In genomic region chr11:35583126-35583525, GRCh38 we compare ENCODE assay signal across 21 cellular contexts. TPM values are rescaled to one million over a fixed set of nuclear protein-coding genes. Genes with fewer than 3 reads are reported as not detected.
A peak's percentile ranks its signal among the peaks of the same experiment; 100 is the strongest.
DNase-seq lines count a peak whose midpoint lies in the region; FAIRE-seq and TF ChIP-seq lines count a peak whose summit lies in the region.
"Had no signal": no experiment of that assay in that cellular context is flagged by ENCODE, and none has a peak within 500 bp of the region (broad histone marks: within the 10 kb centered on the region; RNA-seq: fewer than 3 reads in every experiment).

No MANE protein-coding gene starts in this region.

- H4K20me1 ChIP-seq in keratinocyte (ENCODE audit: control insufficient read depth, extremely low read depth, insufficient read depth, low read length), result no peaks in the 10 kb centered on the region

- no peaks in the 10 kb centered on the region for H3K27me3 ChIP-seq in MG63
- H3K27me3 ChIP-seq in keratinocyte (ENCODE audit: control insufficient read depth, extremely low read depth, insufficient read depth, low read length), result no peaks in the 10 kb centered on the region
- H3K27me3 ChIP-seq: hepatocyte, right atrium auricular region had no signal

- TF ChIP-seq CTCF in AG10803 (conservative IDR thresholded peaks at IDR 0.05; ENCODE audit: low read length) (no peak), chondrocyte (IDR thresholded peaks at IDR 0.05) (no peak), keratinocyte (optimal IDR thresholded peaks at IDR 0.05 in 1 of 3, IDR thresholded peaks at IDR 0.05 in 1 of 3, conservative IDR thresholded peaks at IDR 0.05 in 1 of 3; ENCODE audit: extremely low read depth in 1 of 3, insufficient read depth in 2 of 3, low read length in 3 of 3) (no peak)

- no peak overlapping the region for H2AFZ ChIP-seq in keratinocyte (ENCODE audit: control insufficient read depth, low read length)
- H2AFZ ChIP-seq: hepatocyte had no signal

- H3K36me3 Mint-ChIP-seq in chondrocyte (ENCODE audit: low read depth), result no peaks in the 10 kb centered on the region
- H3K36me3 Mint-ChIP-seq: activated naive CD8-positive, alpha-beta T cell; stimulated activated memory B cell treated with anti-CD40 and anti-IgM and Interleukin-4, amounts not matched to agents 10 μg/mL and 1 μg/mL and 100 μg/mL, for 72 hours had no signal

- H3K4me1 ChIP-seq in keratinocyte (ENCODE audit: control insufficient read depth, extremely low read depth, insufficient read depth, low read length), result peaks cover 52% of the 10 kb centered on the region
- H3K4me1 ChIP-seq: right atrium auricular region had no signal

- H3K9ac ChIP-seq in keratinocyte (ENCODE audit: control insufficient read depth, extremely low read depth, insufficient read depth, low read length), result no peak overlapping the region

- peak; percentile 46 for FAIRE-seq in keratinocyte (lab: Jason Lieb, UNC)
- FAIRE-seq: bronchial epithelial cell, RCC 7860 had no signal

- H3K4me3 ChIP-seq in AG10803 (ENCODE audit: low read length) (no peak overlapping the region), MG63 (no peak overlapping the region), keratinocyte (ENCODE audit: control insufficient read depth in 2 of 3, extremely low read depth in 1 of 3, insufficient read depth in 2 of 3, low read depth in 1 of 3, low read length in 3 of 3) (no peak overlapping the region)
- H3K4me3 ChIP-seq: dorsolateral prefrontal cortex, hepatocyte, right atrium auricular region had no signal

- no peaks in the 10 kb centered on the region for H3K36me3 ChIP-seq in MG63
- no peaks in the 10 kb centered on the region for H3K36me3 ChIP-seq in keratinocyte (ENCODE audit: control insufficient read depth in 2 of 2, extremely low read depth in 1 of 2, insufficient read depth in 2 of 2, low read length in 2 of 2)
- H3K36me3 ChIP-seq: right atrium auricular region had no signal

- H3K9me1 ChIP-seq in keratinocyte (ENCODE audit: control insufficient read depth, extremely low read depth, insufficient read depth, low read length), result no peaks in the 10 kb centered on the region

- DNase-seq in AG10803 (ENCODE audit: low read depth), result peak; percentile 79
- peak; percentile 75 for DNase-seq in MG63
- DNase-seq in chondrocyte (ENCODE audit: low spot score), result no peak
- DNase-seq in keratinocyte (ENCODE audit: low read depth, low spot score), result no peak
- DNase-seq in NCI-H748 treated with DMSO at 0.1 percent for 48 hours (lab: John Stamatoyannopoulos, UW), result no peak
- DNase-seq in stimulated activated CD4-positive, alpha-beta T cell treated with anti-CD3 and anti-CD28 coated beads, Interleukin-4, amount 100 ng/mL, for 24 hours, result no peak
- no peak for DNase-seq in DMS114 treated with DMSO at 0.1 percent for 48 hours (lab: John Stamatoyannopoulos, UW; ENCODE audit: unreplicated experiment)
- no peak for DNase-seq in activated CD4-positive, alpha-beta T cell treated with anti-CD3 and anti-CD28 coated beads for 4 hours
- DNase-seq: activated CD4-positive, alpha-beta T cell treated with anti-CD3 and anti-CD28 coated beads for 1 hour; DND-41; dorsolateral prefrontal cortex; erythroblast; occipital lobe had no signal

- H3K9me3 ChIP-seq in MG63 (peaks cover 7% of the 10 kb centered on the region), keratinocyte (ENCODE audit: control insufficient read depth, low read depth, low read length) (no peaks in the 10 kb centered on the region)
- H3K9me3 ChIP-seq: right atrium auricular region had no signal

- no peaks in the 10 kb centered on the region for H3K27me3 Mint-ChIP-seq in chondrocyte (ENCODE audit: low read depth)

- peaks cover 48% of the 10 kb centered on the region for H3K4me1 Mint-ChIP-seq in chondrocyte (ENCODE audit: low read depth)
- H3K4me1 Mint-ChIP-seq: stimulated activated memory B cell treated with anti-CD40 and anti-IgM and Interleukin-4, amounts not matched to agents 10 μg/mL and 1 μg/mL and 100 μg/mL, for 72 hours had no signal

- peak overlapping the region; percentile 62 for H3K27ac Mint-ChIP-seq in chondrocyte (ENCODE audit: unreplicated experiment)
- H3K27ac Mint-ChIP-seq: activated naive CD8-positive, alpha-beta T cell; activated T-helper 1 cell treated with anti-CD3 and anti-CD28 coated beads, Interleukin-12 subunit alpha, Interleukin-12 subunit beta, Interleukin-2, Interleukin-4 antibody, amounts not matched to agents 30 ng/mL and 10 ng/mL and 1 ng/mL, durations not matched to agents 14 hours and 24 hours and 36 hours; stimulated activated memory B cell treated with anti-CD40 and anti-IgM and Interleukin-4, amounts not matched to agents 10 μg/mL and 1 μg/mL and 100 μg/mL, for 72 hours had no signal

- no peaks in the 10 kb centered on the region for H3K9me3 Mint-ChIP-seq in chondrocyte (ENCODE audit: low read depth)
- H3K9me3 Mint-ChIP-seq: activated T-helper 1 cell treated with anti-CD3 and anti-CD28 coated beads, Interleukin-12 subunit alpha, Interleukin-12 subunit beta, Interleukin-2, Interleukin-4 antibody, amounts not matched to agents 30 ng/mL and 10 ng/mL and 1 ng/mL, durations not matched to agents 14 hours and 24 hours and 36 hours; stimulated activated memory B cell treated with anti-CD40 and anti-IgM and Interleukin-4, amounts not matched to agents 10 μg/mL and 1 μg/mL and 100 μg/mL, for 72 hours had no signal

- peak overlapping the region; percentile 85 for H3K27ac ChIP-seq in keratinocyte (ENCODE audit: control insufficient read depth, insufficient read depth, low read length)
- H3K27ac ChIP-seq: dorsolateral prefrontal cortex, hepatocyte, right atrium auricular region had no signal

- H3K4me3 Mint-ChIP-seq in chondrocyte (ENCODE audit: unreplicated experiment), result no peak overlapping the region
- H3K4me3 Mint-ChIP-seq: activated naive CD8-positive, alpha-beta T cell; activated T-helper 1 cell treated with anti-CD3 and anti-CD28 coated beads, Interleukin-12 subunit alpha, Interleukin-12 subunit beta, Interleukin-2, Interleukin-4 antibody, amounts not matched to agents 30 ng/mL and 10 ng/mL and 1 ng/mL, durations not matched to agents 14 hours and 24 hours and 36 hours; stimulated activated memory B cell treated with anti-CD40 and anti-IgM and Interleukin-4, amounts not matched to agents 10 μg/mL and 1 μg/mL and 100 μg/mL, for 72 hours had no signal

- H3K79me2 ChIP-seq in keratinocyte (ENCODE audit: control insufficient read depth, insufficient read depth, low read length), result no peaks in the 10 kb centered on the region
- H3K79me2 ChIP-seq: hepatocyte had no signal

- dilution Hi-C loops in keratinocyte (cut with MboI; ENCODE audit: extremely low pct_ligation_motif_present, low sequenced_read_pairs), result no loop called here

- H3K4me2 ChIP-seq in keratinocyte (ENCODE audit: control insufficient read depth, extremely low read depth, insufficient read depth, low read depth, low read length), result peak overlapping the region; percentile 60
- H3K4me2 ChIP-seq: hepatocyte had no signal

RNA-seq across cellular contexts. Expression of gene FJX1, which starts 35.1 kb away (rescaled TPM):
- total RNA-seq in MG63 (2014; rRNA removed; shearing (Covaris generic); ENCODE audit: low replicate concordance), result 29.1 and 30.5 TPM in 2 replicates
- total RNA-seq in chondrocyte, result 15.2 to 22.8 TPM (median 15.9 TPM) in 3 replicates
- polyA plus RNA-seq in keratinocyte, result 19.0 to 25.3 TPM (median 19.7 TPM) in 3 replicates
- 12.6 TPM for polyA plus RNA-seq in keratinocyte (2011; ENCODE audit: low read depth)
- 8.5 and 17.4 TPM in 2 replicates for polyA plus RNA-seq in keratinocyte (2011; cell fraction: cytosol; rRNA removed)
- polyA plus RNA-seq in keratinocyte (2011; cell fraction: nucleus; rRNA removed), result 26.3 and 34.6 TPM in 2 replicates
- 30.7 and 61.7 TPM in 2 replicates for polyA plus RNA-seq in keratinocyte (2012; ENCODE audit: low replicate concordance)
- polyA minus RNA-seq in keratinocyte, result 8.9 to 30.3 TPM (median 10.4 TPM) in 3 replicates
- polyA minus RNA-seq in keratinocyte (2011; cell fraction: cytosol; rRNA and poly(A)+ RNA removed), result 61.8 TPM
- polyA minus RNA-seq in keratinocyte (2011; cell fraction: nucleus; rRNA and poly(A)+ RNA removed), result 28.4 and 32.3 TPM in 2 replicates

RNA-seq across cellular contexts. Expression of gene PAMR1, which starts 57.7 kb away (rescaled TPM):
- total RNA-seq in MG63 (2014; rRNA removed; shearing (Covaris generic); ENCODE audit: low replicate concordance), result not detected in 2 replicates
- 1.4 to 2.9 TPM (median 1.6 TPM) in 3 replicates for total RNA-seq in chondrocyte
- polyA plus RNA-seq in keratinocyte, result 4.1 to 10.0 TPM (median 4.4 TPM) in 3 replicates
- polyA plus RNA-seq in keratinocyte (2011; ENCODE audit: low read depth), result 3.7 TPM
- polyA plus RNA-seq in keratinocyte (2011; cell fraction: cytosol; rRNA removed), result 3.7 and 4.9 TPM in 2 replicates
- polyA plus RNA-seq in keratinocyte (2011; cell fraction: nucleus; rRNA removed), result 12.1 and 16.1 TPM in 2 replicates
- 3.2 and 14.2 TPM in 2 replicates for polyA plus RNA-seq in keratinocyte (2012; ENCODE audit: low replicate concordance)
- polyA minus RNA-seq in keratinocyte, result 3.8 to 14.5 TPM (median 3.9 TPM) in 3 replicates
- polyA minus RNA-seq in keratinocyte (2011; cell fraction: cytosol; rRNA and poly(A)+ RNA removed), result 5.0 TPM
- polyA minus RNA-seq in keratinocyte (2011; cell fraction: nucleus; rRNA and poly(A)+ RNA removed), result 5.9 and 14.6 TPM in 2 replicates
- total RNA-seq: activated T-helper 1 cell treated with anti-CD3 and anti-CD28 coated beads, Interleukin-12 subunit alpha, Interleukin-12 subunit beta, Interleukin-2, Interleukin-4 antibody, amounts not matched to agents 30 ng/mL and 10 ng/mL and 1 ng/mL, durations not matched to agents 14 hours and 24 hours and 36 hours; lung microvascular endothelial cell had no signal

Comparison
In these comparisons a context has a peak if more than half of its experiments do, and no peak if none do; other contexts are left out.
1. DNase-seq: peak in AG10803 (single experiment) and MG63 (single experiment); none in chondrocyte (single experiment), keratinocyte (single experiment), NCI-H748 treated with DMSO at 0.1 percent for 48 hours (single experiment), stimulated activated CD4-positive, alpha-beta T cell treated with anti-CD3 and anti-CD28 coated beads, Interleukin-4, amount 100 ng/mL, for 24 hours (single experiment), DMS114 treated with DMSO at 0.1 percent for 48 hours (single experiment) and activated CD4-positive, alpha-beta T cell treated with anti-CD3 and anti-CD28 coated beads for 4 hours (0 of 2).